Comparison of ENCODE assay signal across 10 cellular contexts in genomic region chr7:154946166-154946565, GRCh38.
"Had no signal": no experiment of that assay in that cellular context is flagged by ENCODE, and none has a peak within 500 bp of the region (broad histone marks: within the 10 kb centered on the region; RNA-seq: fewer than 3 reads in every experiment).

No MANE protein-coding gene starts in this region.

- H3K9me3 Mint-ChIP-seq: HFFc6 had no signal

- H3K4me1 ChIP-seq: HAP-1 had no signal

- H3K4me1 Mint-ChIP-seq: GM23338, H9 had no signal

- DNase-seq: GM23248, GOT3, H7, H9, HCEC 1CT, HFFc6 had no signal

- H3K4me2 ChIP-seq: GM23338 had no signal

- H3K9me3 ChIP-seq: HAP-1 had no signal

- H3K4me3 Mint-ChIP-seq: GM23338, H9, HFFc6 had no signal

- H3K27ac ChIP-seq: GM23248 had no signal

- FAIRE-seq: H1, H54 had no signal

- H3K4me3 ChIP-seq: GM23248, GM23338, HAP-1 had no signal

- H2AFZ ChIP-seq: GM23248, GM23338 had no signal

- H3K27ac Mint-ChIP-seq: GM23338, H9, HFFc6 had no signal

- H3K9ac ChIP-seq: GM23248 had no signal
